9 cellular contexts compared by ENCODE assay signal in genomic region chr3:187739125-187739560, GRCh38. TPM values are rescaled to one million over a fixed set of nuclear protein-coding genes. Genes with fewer than 3 reads are reported as not detected.
A peak's percentile ranks its signal among the peaks of the same experiment; 100 is the strongest.
DNase-seq lines count a peak whose midpoint lies in the region; ATAC-seq and TF ChIP-seq lines count a peak whose summit lies in the region.
"Had no signal": no experiment of that assay in that cellular context is flagged by ENCODE, and none has a peak within 500 bp of the region (broad histone marks: within the 10 kb centered on the region; RNA-seq: fewer than 3 reads in every experiment).

No MANE protein-coding gene starts in this region.

- TF ChIP-seq CTCF in fibroblast of villous mesenchyme (IDR thresholded peaks at IDR 0.05; ENCODE audit: insufficient read depth, low read depth, low read length) (no peak), parathyroid adenoma (IDR thresholded peaks at IDR 0.05) (no peak)

- TF ChIP-seq EP300 in Ishikawa (IDR thresholded peaks at IDR 0.05; ENCODE audit: borderline replicate concordance): no peak

- no peaks in the 10 kb centered on the region for H3K9me3 ChIP-seq in parathyroid adenoma (ENCODE audit: control insufficient read depth, low read length)

- no peaks in the 10 kb centered on the region for H3K27me3 ChIP-seq in parathyroid adenoma (ENCODE audit: control insufficient read depth, insufficient read depth, low read length)

- peaks cover 14% of the 10 kb centered on the region for H3K79me2 ChIP-seq in parathyroid adenoma

- H3K4me1 ChIP-seq in parathyroid adenoma: peaks cover 7% of the 10 kb centered on the region

- H3K27ac ChIP-seq in parathyroid adenoma: peak overlapping the region; percentile 100

- peak; percentile 70 to 71 for DNase-seq in activated T-cell treated with anti-CD3 and anti-CD28 coated beads, Interleukin-2, amount 50 U/mL, for 48 hours
- DNase-seq in fibroblast of villous mesenchyme (ENCODE audit: low read depth) (no peak), NCI-H69 (lab: John Stamatoyannopoulos, UW) (no peak), NCI-H187 (lab: John Stamatoyannopoulos, UW) (no peak), D341Med (ENCODE audit: low spot score) (no peak)

- peak overlapping the region; percentile 70 for H3K9ac ChIP-seq in parathyroid adenoma

- peak overlapping the region; percentile 93 for H3K4me3 ChIP-seq in fibroblast of villous mesenchyme (ENCODE audit: low read depth, low read length)
- peak overlapping the region; percentile 79 for H3K4me3 ChIP-seq in parathyroid adenoma (ENCODE audit: low read depth, low read length)

- no peak for ATAC-seq in HG03108 (IDR thresholded peaks at IDR 0.05; ENCODE audit: unreplicated experiment)

- H3K4me2 ChIP-seq in parathyroid adenoma (ENCODE audit: low read length): peak overlapping the region; percentile 97

- no peaks in the 10 kb centered on the region for H3K36me3 ChIP-seq in parathyroid adenoma (ENCODE audit: control insufficient read depth, insufficient read depth, low read length)

- H2AFZ ChIP-seq in parathyroid adenoma: peak overlapping the region; percentile 99

- no peak for TF ChIP-seq RAD21 in Ishikawa (IDR thresholded peaks at IDR 0.05; ENCODE audit: low read depth)

TF ChIP-seq in Ishikawa, 13 proteins besides CTCF, POLR2A, EP300 and RAD21:
- no peak for TF ChIP-seq YY1 (IDR thresholded peaks at IDR 0.05; ENCODE audit: low read depth)
- no peak for TF ChIP-seq CEBPB (IDR thresholded peaks at IDR 0.05)
- 0 out of 2 replicates have a peak, but pooled peaks have one; percentile 22 for TF ChIP-seq TCF12 (IDR thresholded peaks at IDR 0.05; ENCODE audit: low read depth)
- TF ChIP-seq NFIC (IDR thresholded peaks at IDR 0.05): peak; percentile 21; the same call in 1 of the 2 replicates
- TF ChIP-seq ZBTB7A (IDR thresholded peaks at IDR 0.05; ENCODE audit: low read depth): no peak; the same call in 1 of the 2 replicates
- no peak for TF ChIP-seq MAX (IDR thresholded peaks at IDR 0.05)
- TF ChIP-seq, protein P1, sequence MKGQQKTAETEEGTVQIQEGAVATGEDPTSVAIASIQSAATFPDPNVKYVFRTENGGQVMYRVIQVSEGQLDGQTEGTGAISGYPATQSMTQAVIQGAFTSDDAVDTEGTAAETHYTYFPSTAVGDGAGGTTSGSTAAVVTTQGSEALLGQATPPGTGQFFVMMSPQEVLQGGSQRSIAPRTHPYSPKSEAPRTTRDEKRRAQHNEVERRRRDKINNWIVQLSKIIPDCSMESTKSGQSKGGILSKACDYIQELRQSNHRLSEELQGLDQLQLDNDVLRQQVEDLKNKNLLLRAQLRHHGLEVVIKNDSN (IDR thresholded peaks at IDR 0.05): no peak
- no peak for TF ChIP-seq CREB1 (IDR thresholded peaks at IDR 0.05; ENCODE audit: low read depth)
- TF ChIP-seq REST (IDR thresholded peaks at IDR 0.05; ENCODE audit: low read depth): no peak
- no peak for TF ChIP-seq FOXM1 (IDR thresholded peaks at IDR 0.05; ENCODE audit: borderline replicate concordance, low read depth)
- TF ChIP-seq TAF1 (IDR thresholded peaks at IDR 0.05; ENCODE audit: low read depth): no peak
- no peak for TF ChIP-seq TEAD4 (IDR thresholded peaks at IDR 0.05)
- TF ChIP-seq EGR1 (IDR thresholded peaks at IDR 0.05): no peak

RNA-seq across cellular contexts. Expression of gene BCL6, which starts 6.1 kb away (rescaled TPM):
- 17.4 and 26.8 TPM in 2 replicates for total RNA-seq in fibroblast of villous mesenchyme

RNA-seq across cellular contexts. Expression of gene RTP2, which starts 36.8 kb away (rescaled TPM):
- total RNA-seq in fibroblast of villous mesenchyme: not detected in 2 replicates
- total RNA-seq: SK-MEL-5 had no signal

Comparison
In these comparisons a context has a peak if more than half of its experiments do, and no peak if none do; other contexts are left out.
1. DNase-seq: peak in activated T-cell treated with anti-CD3 and anti-CD28 coated beads, Interleukin-2, amount 50 U/mL, for 48 hours (2 of 2); none in fibroblast of villous mesenchyme (single experiment), NCI-H69 (single experiment), NCI-H187 (0 of 2) and D341Med (single experiment).